In the genomic region with DNA sequence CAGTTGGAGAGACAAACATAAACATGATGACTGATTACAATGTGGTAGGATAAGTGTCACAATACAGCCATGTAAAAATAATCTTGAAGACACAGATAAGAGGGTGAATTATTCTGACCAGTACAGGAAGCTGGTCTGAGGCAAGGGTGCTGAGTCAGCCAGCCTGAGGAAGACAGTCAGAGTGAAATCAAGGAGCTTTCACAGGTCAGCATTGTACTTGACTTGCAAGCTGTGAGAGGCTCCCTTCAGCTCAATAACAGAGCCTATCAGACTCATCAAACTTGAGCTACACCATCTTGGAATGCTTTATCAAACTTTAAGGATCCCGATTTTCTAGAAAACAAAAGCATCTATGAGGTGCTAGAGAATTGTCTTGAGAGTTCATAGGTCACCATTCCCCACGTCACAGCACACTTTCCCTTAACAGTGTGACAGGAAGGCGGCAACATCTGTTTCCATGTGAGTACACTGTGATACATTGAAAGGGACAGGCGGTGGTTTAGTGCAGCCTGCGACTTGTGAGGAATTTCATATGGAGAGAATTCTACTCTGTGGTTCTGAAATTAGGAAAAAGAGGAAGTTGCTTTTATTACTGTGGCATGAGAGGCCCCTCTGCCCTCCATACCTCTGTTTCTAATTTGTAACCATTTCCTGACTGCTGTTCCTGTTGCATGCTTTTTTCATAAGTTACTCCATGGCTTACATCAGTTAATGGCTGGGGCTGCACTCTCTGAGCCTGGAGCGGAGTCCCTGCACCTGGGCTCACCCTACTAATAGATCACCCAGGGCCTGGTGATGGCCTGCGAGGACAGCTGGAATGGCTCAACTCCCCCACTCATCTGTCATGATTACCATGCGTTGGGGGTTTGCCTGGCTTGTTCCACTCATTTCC, we compare ENCODE assay signal across 7 cellular contexts.
DNase-seq lines count a peak whose midpoint lies in the region; ATAC-seq and TF ChIP-seq lines count a peak whose summit lies in the region.

No MANE protein-coding gene starts in this region.

- no peaks in the 10 kb centered on the region for H3K4me1 Mint-ChIP-seq in CD8-positive, alpha-beta T cell (ENCODE audit: low read depth)

- no peak for TF ChIP-seq CTCF in CD8-positive, alpha-beta T cell (IDR thresholded peaks at IDR 0.05)

- CTCF ChIA-PET in CD8-positive, alpha-beta T cell (lab: Charles Lee), result no interaction called here

- H3K36me3 Mint-ChIP-seq in CD8-positive, alpha-beta T cell, result no peaks in the 10 kb centered on the region

- intact Hi-C loops in CD8-positive, alpha-beta T cell (cut with DNase I, micrococcal nuclease), result no loop called here

- H3K9me3 Mint-ChIP-seq in CD8-positive, alpha-beta T cell, result no peaks in the 10 kb centered on the region

- POLR2A ChIA-PET in CD8-positive, alpha-beta T cell (lab: Charles Lee), result no interaction called here

- H3K27me3 ChIP-seq in CD8-positive, alpha-beta T cell (ENCODE audit: insufficient read depth, low read length), result no peaks in the 10 kb centered on the region

- no peaks in the 10 kb centered on the region for H3K27me3 Mint-ChIP-seq in CD8-positive, alpha-beta T cell (ENCODE audit: low read depth)

- DNase-seq in RPMI8226, result peak; percentile 28
- DNase-seq in iris pigment epithelial cell (ENCODE audit: low read depth), result peak; percentile 94
- no peak for DNase-seq in DMS 273 treated with DMSO at 0.1 percent for 48 hours (lab: John Stamatoyannopoulos, UW)
- DNase-seq in amygdala (lab: John Stamatoyannopoulos, UW), result no peak
- DNase-seq in CD8-positive, alpha-beta T cell, result no peak

- H3K4me3 Mint-ChIP-seq in CD8-positive, alpha-beta T cell, result no peak overlapping the region

- H3K36me3 ChIP-seq in CD8-positive, alpha-beta T cell (ENCODE audit: insufficient read depth, low read length), result no peaks in the 10 kb centered on the region

- H3K4me3 ChIP-seq in CD8-positive, alpha-beta T cell (ENCODE audit: low read depth, low read length), result no peak overlapping the region

- H3K27ac ChIP-seq in CD8-positive, alpha-beta T cell (ENCODE audit: low read depth, low read length), result no peak overlapping the region

- H3K27ac Mint-ChIP-seq in CD8-positive, alpha-beta T cell, result no peak overlapping the region

- H3K9me3 ChIP-seq in CD8-positive, alpha-beta T cell (ENCODE audit: low read length), result no peaks in the 10 kb centered on the region

- no peaks in the 10 kb centered on the region for H3K4me1 ChIP-seq in CD8-positive, alpha-beta T cell (ENCODE audit: insufficient read depth, low read length)

- peak; percentile 89 for ATAC-seq in GM18907 (IDR thresholded peaks at IDR 0.05; ENCODE audit: unreplicated experiment)
- peak; percentile 91 for ATAC-seq in HG02884 (IDR thresholded peaks at IDR 0.05; ENCODE audit: unreplicated experiment)
- ATAC-seq in CD8-positive, alpha-beta T cell, result no peak

Comparison
In these comparisons a context has a peak if more than half of its experiments do, and no peak if none do; other contexts are left out.
1. DNase-seq: peak in RPMI8226 (single experiment) and iris pigment epithelial cell (single experiment); none in DMS 273 treated with DMSO at 0.1 percent for 48 hours (single experiment), amygdala (0 of 56) and CD8-positive, alpha-beta T cell (0 of 7).